Comparison of ENCODE assay signal across 8 cellular contexts in genomic region chr17:77322534-77323412, GRCh38.
A peak's percentile ranks its signal among the peaks of the same experiment; 100 is the strongest.
DNase-seq lines count a peak whose midpoint lies in the region; ATAC-seq and TF ChIP-seq lines count a peak whose summit lies in the region.

No MANE protein-coding gene starts in this region.

- H3K27me3 Mint-ChIP-seq in mesothelial cell of epicardium (ENCODE audit: low read depth) = no peaks in the 10 kb centered on the region

- DNase-seq in activated gamma-delta T cell treated with Interleukin-2 at 50 U/mL for 16 hours = peak; percentile 2
- DNase-seq in activated gamma-delta T cell (lab: John Stamatoyannopoulos, UW) = no peak
- DNase-seq in PC-3 = peak; percentile 99
- DNase-seq in mesothelial cell of epicardium (ENCODE audit: low spot score in 2 of 2, unreplicated experiment in 2 of 2) = peak in 1 of 2 experiments; percentile 46
- no peak for DNase-seq in cerebellum (ENCODE audit: low spot score)
- no peak for DNase-seq in NCI-H2171 treated with DMSO at 0.1 percent for 48 hours (lab: John Stamatoyannopoulos, UW)
- no peak for DNase-seq in NCI-H1092 treated with DMSO at 0.1 percent for 48 hours (lab: John Stamatoyannopoulos, UW)

- intact Hi-C loops in PC-3 (cut with micrococcal nuclease) = no loop called here

- BruUV-seq in PC-3 (replicated peaks; lab: Mats Ljungman, UMichigan) = TSS peak; percentile 91

- peak overlapping the region; percentile 91 for H3K9ac ChIP-seq in PC-3 (ENCODE audit: low read length)

- H3K27me3 ChIP-seq in PC-3 (ENCODE audit: low read length) (no peaks in the 10 kb centered on the region), ectodermal cell (ENCODE audit: control insufficient read depth, insufficient read depth, low read length, poor library complexity, severe bottlenecking) (peaks cover 18% of the 10 kb centered on the region)

- CTCF ChIA-PET in PC-3 (lab: Charles Lee) = interaction anchor here (0.6 to 1.6 kb wide), 4 partner anchors 14 to 68 kb away, joined by 3 to 6 read pairs (median 4); no protein-coding TSS in a partner anchor

- H3K4me1 Mint-ChIP-seq in mesothelial cell of epicardium = peaks cover 65% of the 10 kb centered on the region

- H3K9me2 ChIP-seq in PC-3 (replicated peaks; ENCODE audit: low read length) = no peaks in the 10 kb centered on the region

- no peaks in the 10 kb centered on the region for H3K36me3 Mint-ChIP-seq in mesothelial cell of epicardium

- H4K20me1 ChIP-seq in PC-3 (ENCODE audit: low read length) = 0 out of 2 replicates have a peak, but pooled peaks cover 3% of the 10 kb centered on the region

- 69 to 74% methylated on average over 31 of the region's 31 CpGs for WGBS in ectodermal cell, 2 experiments

- ATAC-seq in PC-3 = peak; percentile 76

- H3K9me3 ChIP-seq in PC-3 (ENCODE audit: low read length) = no peaks in the 10 kb centered on the region
- H3K9me3 ChIP-seq in ectodermal cell (ENCODE audit: control insufficient read depth, low read length) = no peaks in the 10 kb centered on the region

- peak overlapping the region; percentile 85 for H3K27ac Mint-ChIP-seq in mesothelial cell of epicardium

- peaks cover 25% of the 10 kb centered on the region for H3F3A ChIP-seq in PC-3 (ENCODE audit: low read length, unreplicated experiment)

- peaks cover 91% of the 10 kb centered on the region for H3K79me2 ChIP-seq in PC-3 (ENCODE audit: low read length)

- H3K4me3 ChIP-seq in PC-3 (ENCODE audit: low read length) = peak overlapping the region; percentile 54
- H3K4me3 ChIP-seq in ectodermal cell (ENCODE audit: insufficient read depth, low read depth, low read length) = no peak overlapping the region

- peaks cover 70% of the 10 kb centered on the region for H3K4me1 ChIP-seq in PC-3 (ENCODE audit: insufficient read depth, low read length)
- peaks cover 14% of the 10 kb centered on the region for H3K4me1 ChIP-seq in ectodermal cell (ENCODE audit: control insufficient read depth, insufficient read depth, low read length)

- H3K4me2 ChIP-seq in PC-3 (ENCODE audit: low read length) = peak overlapping the region; percentile 81

- H3K27ac ChIP-seq in PC-3 (ENCODE audit: low read length) (peak overlapping the region; percentile 98), ectodermal cell (ENCODE audit: insufficient read depth, low read depth, low read length, poor library complexity, severe bottlenecking) (peak overlapping the region; percentile 53)

- peak overlapping the region; percentile 30 for H3K4me3 Mint-ChIP-seq in mesothelial cell of epicardium

- TF ChIP-seq CTCF in PC-3 (conservative IDR thresholded peaks at IDR 0.05; ENCODE audit: low read depth, low read length) = no peak
- TF ChIP-seq CTCF in mesothelial cell of epicardium (IDR thresholded peaks at IDR 0.05; ENCODE audit: unreplicated experiment) = no peak

- POLR2A ChIA-PET in PC-3 (lab: Charles Lee; ENCODE audit: unreplicated experiment) = interaction anchor here (0.5 to 1.4 kb wide), 9 partner anchors 8 to 500 kb away, joined by 3 to 31 read pairs (median 3); no protein-coding TSS in a partner anchor

- H2AFZ ChIP-seq in PC-3 (ENCODE audit: low read length) = no peak overlapping the region

- H3K9me3 Mint-ChIP-seq in mesothelial cell of epicardium = no peaks in the 10 kb centered on the region

- peaks cover 11% of the 10 kb centered on the region; the same call in 1 of the 2 replicates for H3K36me3 ChIP-seq in PC-3 (ENCODE audit: low read depth, low read length)
- H3K36me3 ChIP-seq in ectodermal cell (ENCODE audit: control insufficient read depth, insufficient read depth, low read length) = no peaks in the 10 kb centered on the region

Comparison
In these comparisons a context has a peak if more than half of its experiments do, and no peak if none do; other contexts are left out.
1. DNase-seq: peak in activated gamma-delta T cell treated with Interleukin-2 at 50 U/mL for 16 hours (single experiment) and PC-3 (single experiment); none in activated gamma-delta T cell (single experiment), cerebellum (single experiment), NCI-H2171 treated with DMSO at 0.1 percent for 48 hours (single experiment) and NCI-H1092 treated with DMSO at 0.1 percent for 48 hours (single experiment).